22 cellular contexts compared by ENCODE assay signal in genomic region chr12:117311-117710, GRCh38. TPM values are rescaled to one million over a fixed set of nuclear protein-coding genes. Genes with fewer than 3 reads are reported as not detected.
"Had no signal": no experiment of that assay in that cellular context is flagged by ENCODE, and none has a peak within 500 bp of the region (broad histone marks: within the 10 kb centered on the region; RNA-seq: fewer than 3 reads in every experiment).

No MANE protein-coding gene starts in this region.

- H3K27ac ChIP-seq: SJSA1, SK-N-MC had no signal

- H3K4me1 ChIP-seq: SJSA1 had no signal

- DNase-seq: KBM-7, MV-4-11, NCI-H1048, NCI-H1105, NCI-H1417 treated with DMSO at 0.1 percent for 48 hours, NCI-H146, NCI-H1694 treated with DMSO at 0.1 percent for 48 hours, NCI-H1930, NCI-H2081, NCI-H2107, NCI-H2227 treated with DMSO at 0.1 percent for 48 hours, NCI-H526 treated with DMSO at 0.1 percent for 48 hours, NCI-H748 treated with DMSO at 0.1 percent for 48 hours, Right ventricle myocardium superior, SIG-M5 had no signal

- H3K36me3 ChIP-seq: SJSA1 had no signal

- FAIRE-seq: RCC 7860 had no signal

- H3K4me3 ChIP-seq: SJSA1, SK-N-MC had no signal

- H3K9me3 ChIP-seq: SJSA1 had no signal

RNA-seq across cellular contexts. Expression of gene IQSEC3, which starts 50.7 kb away (rescaled TPM):
- total RNA-seq: HT-29, LHCN-M2, MCF 10A, NCI-H460, SJSA1 had no signal
